ENCODE assay signal across 8 cellular contexts in the genomic region with DNA sequence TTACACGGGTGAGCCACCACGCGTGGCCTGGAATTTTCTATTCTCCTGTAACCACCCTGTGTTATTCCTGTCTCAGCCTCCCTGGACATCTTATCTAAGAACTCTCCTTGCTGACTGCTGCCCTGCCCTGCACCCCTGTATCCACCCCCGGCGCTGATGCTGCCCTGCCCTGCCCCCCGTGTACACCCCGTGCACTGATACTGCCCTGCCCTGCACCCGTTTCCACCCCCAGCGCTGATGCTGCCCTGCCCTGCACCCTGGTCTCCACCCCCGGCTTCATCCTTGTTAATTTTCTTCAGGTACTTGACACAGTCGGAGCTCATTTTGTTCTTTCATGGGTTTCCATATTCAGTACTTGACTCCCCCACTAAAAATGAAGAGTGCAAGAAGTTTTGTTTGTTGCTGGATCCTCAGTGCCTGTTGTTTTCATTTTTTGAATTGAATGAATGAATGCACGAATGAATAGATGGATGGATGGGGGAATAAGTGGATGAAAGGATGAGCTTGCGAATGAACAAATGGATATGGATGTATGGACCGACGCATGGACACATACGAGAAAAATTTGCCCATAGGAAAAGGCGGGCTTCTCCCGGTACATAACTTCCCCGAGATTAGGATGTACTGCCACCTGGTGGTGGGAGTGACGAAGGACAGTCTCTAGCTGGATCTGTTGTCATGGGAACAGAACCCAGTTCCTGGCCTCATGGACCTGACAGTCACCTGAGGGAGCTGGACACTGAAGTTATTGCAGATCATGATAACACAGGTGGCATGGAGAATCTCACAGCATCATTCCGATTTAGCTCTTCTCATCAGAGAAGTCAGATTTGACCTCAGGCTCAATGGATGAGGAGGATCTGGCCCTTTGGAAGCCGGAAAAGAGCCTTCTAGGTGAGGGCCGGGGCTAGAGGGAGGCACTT. TPM values are rescaled to one million over a fixed set of nuclear protein-coding genes. Genes with fewer than 3 reads are reported as not detected.
A peak's percentile ranks its signal among the peaks of the same experiment; 100 is the strongest.
DNase-seq lines count a peak whose midpoint lies in the region; ATAC-seq, FAIRE-seq and TF ChIP-seq lines count a peak whose summit lies in the region.

No MANE protein-coding gene starts in this region.

- H3K27me3 ChIP-seq in GM23338 (ENCODE audit: insufficient read depth) = no peaks in the 10 kb centered on the region

- peaks cover 5 to 11% of the 10 kb centered on the region in 2 donors for H3K9me3 ChIP-seq in kidney (ENCODE audit: control insufficient read depth in 1 of 2, low read length in 2 of 2)

- no peaks in the 10 kb centered on the region for H4K20me1 ChIP-seq in GM23338 (replicated peaks; ENCODE audit: insufficient read depth)

- H3K36me3 ChIP-seq in GM23338 (ENCODE audit: insufficient read depth) (no peaks in the 10 kb centered on the region), kidney (ENCODE audit: control insufficient read depth in 1 of 2, insufficient read depth in 2 of 2, low read length in 2 of 2) (no peaks in the 10 kb centered on the region)

- peaks cover 3% of the 10 kb centered on the region; the same call in 1 of the 3 replicates for H3K4me1 Mint-ChIP-seq in GM23338

- H3K4me3 ChIP-seq in GM23338 (no peak overlapping the region), cardiac fibroblast (replicated peaks in 1 of 2; ENCODE audit: low read depth in 2 of 2, low read length in 2 of 2) (no peak overlapping the region), kidney (ENCODE audit: low read length in 2 of 2) (no peak overlapping the region)

- TF ChIP-seq CTCF in GM23338 (conservative IDR thresholded peaks at IDR 0.05; ENCODE audit: low read depth in 2 of 2) = peak; percentile 93 to 99
- peak; percentile 91 for TF ChIP-seq CTCF in cardiac fibroblast (IDR thresholded peaks at IDR 0.05; ENCODE audit: low read depth, low read length)
- TF ChIP-seq CTCF in kidney (IDR thresholded peaks at IDR 0.05; ENCODE audit: borderline replicate concordance, extremely low read depth, insufficient read depth) = peak; percentile 92

- peaks cover 6% of the 10 kb centered on the region for H3K27me3 Mint-ChIP-seq in GM23338 (ENCODE audit: insufficient read depth, low read depth, poor library complexity)

- H3K4me3 Mint-ChIP-seq in GM23338 = no peak overlapping the region

- H3K9me2 ChIP-seq in GM23338 (ENCODE audit: insufficient read depth) = peaks cover 3% of the 10 kb centered on the region; the same call in 1 of the 2 replicates

- H3K9me3 Mint-ChIP-seq in GM23338 = peaks cover 11% of the 10 kb centered on the region

- peaks cover 4% of the 10 kb centered on the region; the same call in 2 of the 3 replicates for H3K36me3 Mint-ChIP-seq in GM23338 (ENCODE audit: low read depth)

- H3K79me2 ChIP-seq in GM23338 (replicated peaks; ENCODE audit: insufficient read depth) = no peaks in the 10 kb centered on the region

- peak; percentile 17 for FAIRE-seq in kidney (lab: Jason Lieb, UNC)

- ATAC-seq in GM23338 (peak; percentile 95), GM19035 (IDR thresholded peaks at IDR 0.05; ENCODE audit: unreplicated experiment) (no peak)

- H3K27ac ChIP-seq in GM23338 (ENCODE audit: low read depth) (no peak overlapping the region), kidney (ENCODE audit: low read depth in 2 of 2, low read length in 2 of 2) (no peak overlapping the region)

- no peak overlapping the region for H3K9ac ChIP-seq in kidney (ENCODE audit: low read length in 2 of 2)

- H3K4me2 ChIP-seq in GM23338 = no peak overlapping the region

- no peak overlapping the region for H3K27ac Mint-ChIP-seq in GM23338

- DNase-seq in AML-193 (lab: John Stamatoyannopoulos, UW) = peak; percentile 18 to 39
- peak; percentile 93 for DNase-seq in GM23338 (ENCODE audit: low spot score)
- peak; percentile 87 for DNase-seq in NCI-H345 (lab: John Stamatoyannopoulos, UW)
- peak; percentile 55 for DNase-seq in activated CD4-positive, CD25-positive, alpha-beta regulatory T cell treated with anti-CD3 and anti-CD28 coated beads, Interleukin-2, amount 50 U/mL, for 16 hours (ENCODE audit: low read depth, low spot score)
- peak; percentile 84 to 86 for DNase-seq in cardiac fibroblast (ENCODE audit: low read depth in 2 of 2)
- no peak for DNase-seq in kidney
- DNase-seq in stimulated activated CD4-positive, alpha-beta T cell treated with anti-CD3 and anti-CD28 coated beads, Interleukin-1b, Interleukin-23, amount 100 ng/mL, for 48 hours = peak; percentile 66

- peak overlapping the region; percentile 70; the same call in 1 of the 2 replicates for H2AFZ ChIP-seq in GM23338

- H3F3A ChIP-seq in GM23338 (replicated peaks; ENCODE audit: low read depth) = no peaks in the 10 kb centered on the region

- no peaks in the 10 kb centered on the region for H3K4me1 ChIP-seq in GM23338 (ENCODE audit: insufficient read depth)
- H3K4me1 ChIP-seq in kidney (ENCODE audit: control insufficient read depth in 1 of 2, insufficient read depth in 1 of 2, low read depth in 1 of 2, low read length in 2 of 2) = no peaks in the 10 kb centered on the region

- intact Hi-C loops in kidney (cut with DNase I) = loop anchor here (10.0 kb wide), 1 partner anchor 344 kb away; no protein-coding TSS in a partner anchor

TF ChIP-seq in GM23338, 12 proteins besides CTCF, POLR2A, EP300 and RAD21:
- TF ChIP-seq EZH2phosphoT487 (IDR thresholded peaks at IDR 0.05; ENCODE audit: unreplicated experiment) = no peak
- peak; percentile 48; the same call in 1 of the 2 replicates for TF ChIP-seq CREB1 (CRISPR knock-in tag; IDR thresholded peaks at IDR 0.05; ENCODE audit: low read depth)

RNA-seq across cellular contexts. Expression of gene AADACL4, which starts 14.9 kb away (rescaled TPM):
- not detected in 2 replicates for total RNA-seq in GM23338 (2014; rRNA removed; shearing (Covaris generic))
- not detected in 2 replicates for polyA plus RNA-seq in GM23338 (2016; fragmentation: Nextera tagmentation; extraction: Ambion mirVana)
- total RNA-seq in kidney = 0.16 TPM
- polyA plus RNA-seq in kidney (ENCODE audit: insufficient read depth, low read depth, low replicate concordance) = 0.58 TPM

RNA-seq across cellular contexts. Expression of gene DHRS3, which starts 40.8 kb away (rescaled TPM):
- 21.0 and 21.2 TPM in 2 replicates for total RNA-seq in GM23338 (2014; rRNA removed; shearing (Covaris generic))
- polyA plus RNA-seq in GM23338 (2016; fragmentation: Nextera tagmentation; extraction: Ambion mirVana) = 24.8 and 26.0 TPM in 2 replicates
- total RNA-seq in kidney = 44.8 TPM
- 97.1 TPM for polyA plus RNA-seq in kidney (ENCODE audit: insufficient read depth, low read depth, low replicate concordance)

RNA-seq across cellular contexts. Expression of gene AADACL3, which starts 57.1 kb away (rescaled TPM):
- total RNA-seq in GM23338 (2014; rRNA removed; shearing (Covaris generic)) = 1.5 and 2.1 TPM in 2 replicates
- polyA plus RNA-seq in GM23338 (2016; fragmentation: Nextera tagmentation; extraction: Ambion mirVana) (0.30 and 0.47 TPM in 2 replicates), kidney (ENCODE audit: insufficient read depth, low read depth, low replicate concordance) (not detected)
- total RNA-seq in kidney = not detected
